Comparison of ENCODE assay signal across 1 cellular context in the genomic region with DNA sequence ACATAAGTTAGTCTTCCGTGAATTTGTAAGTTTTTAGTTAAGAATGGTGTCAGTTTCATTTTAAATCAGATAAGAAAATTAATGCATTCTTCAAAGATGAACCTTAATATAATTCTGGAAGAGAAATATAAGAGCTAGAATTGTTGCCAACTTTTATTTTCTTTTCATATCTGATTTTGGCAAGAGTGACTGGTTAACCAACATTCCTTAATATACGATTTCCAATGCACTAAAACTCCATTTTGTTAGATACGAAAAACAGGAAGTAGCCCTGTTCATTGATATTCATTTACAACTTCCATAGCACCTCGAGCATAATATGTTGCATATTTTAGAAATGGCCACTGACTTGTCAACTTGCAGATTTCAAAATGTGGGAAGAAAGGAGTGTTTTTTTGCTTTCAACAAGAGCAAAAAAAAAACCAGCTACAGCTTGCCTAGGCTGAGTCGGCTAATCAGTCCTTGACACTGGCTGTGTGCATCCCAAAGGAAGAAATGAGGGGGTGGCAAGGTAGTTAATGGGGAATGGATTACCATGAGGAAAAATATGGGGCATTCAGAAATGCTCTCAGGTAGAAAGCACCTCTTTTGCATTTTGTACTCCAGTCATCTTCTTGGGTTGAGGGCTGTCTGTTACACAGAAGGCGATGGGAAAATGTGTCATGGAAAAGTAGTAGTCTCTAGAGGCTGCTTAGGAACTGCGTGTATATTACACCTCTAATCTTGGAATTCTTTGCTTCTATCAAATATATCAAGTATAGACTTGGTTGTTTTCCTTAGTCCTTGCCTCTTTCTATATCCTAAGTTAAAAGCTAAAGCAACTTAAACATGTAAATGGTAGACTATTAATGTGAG.
TF ChIP-seq lines count a peak whose summit lies in the region.

No MANE protein-coding gene starts in this region.

TF ChIP-seq in IMR-90, 13 proteins besides CTCF, POLR2A, EP300 and RAD21 (continued from another document):
- TF ChIP-seq, protein P1, sequence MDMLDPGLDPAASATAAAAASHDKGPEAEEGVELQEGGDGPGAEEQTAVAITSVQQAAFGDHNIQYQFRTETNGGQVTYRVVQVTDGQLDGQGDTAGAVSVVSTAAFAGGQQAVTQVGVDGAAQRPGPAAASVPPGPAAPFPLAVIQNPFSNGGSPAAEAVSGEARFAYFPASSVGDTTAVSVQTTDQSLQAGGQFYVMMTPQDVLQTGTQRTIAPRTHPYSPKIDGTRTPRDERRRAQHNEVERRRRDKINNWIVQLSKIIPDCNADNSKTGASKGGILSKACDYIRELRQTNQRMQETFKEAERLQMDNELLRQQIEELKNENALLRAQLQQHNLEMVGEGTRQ (IDR thresholded peaks at IDR 0.05; ENCODE audit: low read depth, low read length), result no peak
- no peak for TF ChIP-seq MXI1 (IDR thresholded peaks at IDR 0.05; ENCODE audit: borderline replicate concordance, low read depth, low read length)
- TF ChIP-seq RCOR1 (IDR thresholded peaks at IDR 0.05; ENCODE audit: insufficient replicate concordance, low read length), result no peak
- no peak for TF ChIP-seq SMC3 (IDR thresholded peaks at IDR 0.05; ENCODE audit: low read depth, low read length)
- TF ChIP-seq BHLHE40 (IDR thresholded peaks at IDR 0.05; ENCODE audit: low read depth, low read length), result no peak
- TF ChIP-seq CEBPB (IDR thresholded peaks at IDR 0.05; ENCODE audit: low read depth, low read length), result no peak
- no peak for TF ChIP-seq NFE2L2 (IDR thresholded peaks at IDR 0.05; ENCODE audit: low read depth, low read length)
- TF ChIP-seq MAZ (IDR thresholded peaks at IDR 0.05; ENCODE audit: borderline replicate concordance, low read depth, low read length), result no peak
- no peak for TF ChIP-seq CHD1 (IDR thresholded peaks at IDR 0.05; ENCODE audit: low read depth, low read length)
- TF ChIP-seq, protein P2, sequence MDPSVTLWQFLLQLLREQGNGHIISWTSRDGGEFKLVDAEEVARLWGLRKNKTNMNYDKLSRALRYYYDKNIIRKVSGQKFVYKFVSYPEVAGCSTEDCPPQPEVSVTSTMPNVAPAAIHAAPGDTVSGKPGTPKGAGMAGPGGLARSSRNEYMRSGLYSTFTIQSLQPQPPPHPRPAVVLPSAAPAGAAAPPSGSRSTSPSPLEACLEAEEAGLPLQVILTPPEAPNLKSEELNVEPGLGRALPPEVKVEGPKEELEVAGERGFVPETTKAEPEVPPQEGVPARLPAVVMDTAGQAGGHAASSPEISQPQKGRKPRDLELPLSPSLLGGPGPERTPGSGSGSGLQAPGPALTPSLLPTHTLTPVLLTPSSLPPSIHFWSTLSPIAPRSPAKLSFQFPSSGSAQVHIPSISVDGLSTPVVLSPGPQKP (IDR thresholded peaks at IDR 0.05; ENCODE audit: borderline replicate concordance, low read depth, low read length), result no peak
- no peak for TF ChIP-seq RFX5 (IDR thresholded peaks at IDR 0.05; ENCODE audit: low read depth, low read length)
